4 cellular contexts compared by ENCODE assay signal in genomic region chr1:82829527-82829926, GRCh38.
"Had no signal": no experiment of that assay in that cellular context is flagged by ENCODE, and none has a peak within 500 bp of the region (broad histone marks: within the 10 kb centered on the region; RNA-seq: fewer than 3 reads in every experiment).

No MANE protein-coding gene starts in this region.

- ATAC-seq: GM23338 had no signal

- DNase-seq: H9, HCEC 1CT, IMR-90 had no signal
